Comparison of ENCODE assay signal across 8 cellular contexts in the genomic region with DNA sequence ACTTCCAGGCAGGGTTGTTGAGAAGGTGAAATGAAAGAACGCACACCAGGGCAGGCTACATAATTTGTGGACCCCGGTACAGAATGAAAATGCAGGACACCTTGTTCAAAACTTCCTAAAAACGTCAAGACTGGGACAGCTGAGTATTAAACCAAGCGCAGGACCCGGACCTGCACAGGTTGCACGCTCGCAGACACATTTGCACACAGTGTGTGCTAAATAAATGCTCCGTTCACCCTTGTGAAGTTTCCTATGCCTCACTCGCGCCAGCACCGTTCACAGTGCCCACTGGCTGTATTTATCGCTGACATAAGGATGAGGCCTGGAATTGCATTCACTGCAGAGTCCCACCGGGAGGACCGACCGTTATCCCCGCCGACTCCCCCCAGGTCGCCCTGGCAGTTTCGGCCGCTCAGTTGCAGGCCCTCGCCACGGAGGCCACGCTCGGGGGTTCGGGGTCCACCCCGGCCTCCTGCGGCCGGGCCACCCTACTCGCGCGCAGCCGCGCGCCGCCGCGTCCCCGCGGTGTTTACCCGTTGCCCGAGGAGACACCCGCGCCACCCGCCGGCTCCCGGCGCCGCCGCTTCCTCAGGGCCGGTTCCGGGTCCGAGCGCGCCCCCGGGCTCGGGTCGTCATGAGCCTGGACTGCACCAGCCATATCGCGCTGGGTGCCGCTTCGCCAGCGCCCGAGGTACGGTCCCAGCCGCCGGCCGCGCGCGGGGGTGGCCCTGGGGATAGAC. TPM values are rescaled to one million over a fixed set of nuclear protein-coding genes. Genes with fewer than 3 reads are reported as not detected.
DNase-seq lines count a peak whose midpoint lies in the region; ATAC-seq and TF ChIP-seq lines count a peak whose summit lies in the region.

TSS of gene CCDC170 (plus strand) at position 523 of the 740 bp plus-strand sequence. CDS start at position 635, 112 bp downstream.

- H3K9me3 ChIP-seq in mammary epithelial cell (replicated peaks; ENCODE audit: insufficient read depth, low read length) (no peaks in the 10 kb centered on the region), skeletal muscle satellite cell (replicated peaks; ENCODE audit: low read length) (no peaks in the 10 kb centered on the region)

- CTCF ChIA-PET in mammary epithelial cell (lab: Charles Lee; ENCODE audit: low non-redundant PET): no interaction called here

- H4K20me1 ChIP-seq in mammary epithelial cell (ENCODE audit: insufficient read depth, low read length): no peaks in the 10 kb centered on the region

- no TSS peak for BruUV-seq in mammary epithelial cell (replicated peaks; lab: Mats Ljungman, UMichigan)

- H3K9ac ChIP-seq in mammary epithelial cell (ENCODE audit: insufficient read depth, low read length) (peak within 1 kb of the TSS; percentile 37), skeletal muscle satellite cell (ENCODE audit: low read depth, low read length) (peak within 1 kb of the TSS; percentile 84)

- ATAC-seq in GM21717 (IDR thresholded peaks at IDR 0.05; ENCODE audit: unreplicated experiment): no peak

- 42% methylated on average over 12 of the region's 70 CpGs for WGBS in mammary epithelial cell (ENCODE audit: low coverage, missing lambda C conversion rate)

- intact Hi-C loops in mammary epithelial cell (cut with micrococcal nuclease): no loop called here

- H3K27me3 ChIP-seq in mammary epithelial cell (ENCODE audit: insufficient read depth, low read length): no peaks in the 10 kb centered on the region
- no peaks in the 10 kb centered on the region for H3K27me3 ChIP-seq in skeletal muscle satellite cell (ENCODE audit: control insufficient read depth, insufficient read depth, low read length)

- peaks cover 2 to 8% of the 10 kb centered on the region in 2 donors for H3K4me1 Mint-ChIP-seq in immature natural killer cell

- H3K27ac Mint-ChIP-seq in immature natural killer cell: no peak within 1 kb of the TSS

- H3K27me3 Mint-ChIP-seq in immature natural killer cell (ENCODE audit: low read depth in 3 of 3): peaks cover 5 to 50% (median 15%) of the 10 kb centered on the region in 3 donors

- H2AFZ ChIP-seq in mammary epithelial cell (ENCODE audit: low read depth, low read length): peak within 1 kb of the TSS; percentile 94

- DNase-seq in NCI-H2196 (lab: John Stamatoyannopoulos, UW; ENCODE audit: unreplicated experiment) (peak; percentile 5), NCI-H2196 treated with DMSO at 0.1 percent for 48 hours (lab: John Stamatoyannopoulos, UW; ENCODE audit: unreplicated experiment) (no peak), NCI-H1105 treated with DMSO at 0.1 percent for 48 hours (lab: John Stamatoyannopoulos, UW) (peak; percentile 18), mammary epithelial cell (no peak), immature natural killer cell (peak in 1 of 3 donors; percentile 6), SIG-M5 treated with dmso at 0.1 percent for 504 hours (lab: John Stamatoyannopoulos, UW; ENCODE audit: unreplicated experiment) (no peak)

- H3K36me3 Mint-ChIP-seq in immature natural killer cell: no peaks in the 10 kb centered on the region

- no peak within 1 kb of the TSS for H3K27ac ChIP-seq in mammary epithelial cell (ENCODE audit: insufficient read depth, low read depth, low read length)

- H3K4me1 ChIP-seq in mammary epithelial cell (ENCODE audit: insufficient read depth, low read length): peaks cover 5% of the 10 kb centered on the region
- H3K4me1 ChIP-seq in skeletal muscle satellite cell (ENCODE audit: control insufficient read depth, insufficient read depth, low read length): peaks cover 11% of the 10 kb centered on the region

- H3K4me3 ChIP-seq in mammary epithelial cell (replicated peaks in 1 of 3; ENCODE audit: insufficient read depth in 1 of 3, low read depth in 2 of 3, low read length in 3 of 3) (peak within 1 kb of the TSS; percentile 51 to 62 (median 58)), skeletal muscle satellite cell (ENCODE audit: low read length) (peak within 1 kb of the TSS; percentile 85)

- H3K9me3 Mint-ChIP-seq in immature natural killer cell: no peaks in the 10 kb centered on the region

- dilution Hi-C loops in mammary epithelial cell (cut with HindIII; ENCODE audit: low sequenced_read_pairs): no loop called here

- in situ Hi-C loops in mammary epithelial cell (cut with MboI; ENCODE audit: low sequenced_read_pairs in 2 of 2): no loop called here

- peak within 1 kb of the TSS; percentile 33 to 56 (median 49) for H3K4me3 Mint-ChIP-seq in immature natural killer cell

- no peaks in the 10 kb centered on the region for H3K36me3 ChIP-seq in mammary epithelial cell (ENCODE audit: insufficient read depth, low read length)
- H3K36me3 ChIP-seq in skeletal muscle satellite cell (ENCODE audit: insufficient read depth, low read length): no peaks in the 10 kb centered on the region

- H3K79me2 ChIP-seq in mammary epithelial cell (ENCODE audit: insufficient read depth, low read length): no peaks in the 10 kb centered on the region

- no peak for TF ChIP-seq CTCF in mammary epithelial cell (conservative IDR thresholded peaks at IDR 0.05 in 1 of 2, IDR thresholded peaks at IDR 0.05 in 1 of 2; ENCODE audit: extremely low read depth in 1 of 2, insufficient read depth in 1 of 2, low read depth in 1 of 2, low read length in 2 of 2)

- peak within 1 kb of the TSS; percentile 98 for H3K4me2 ChIP-seq in mammary epithelial cell (ENCODE audit: insufficient read depth, low read depth, low read length)
- peak within 1 kb of the TSS; percentile 90 for H3K4me2 ChIP-seq in skeletal muscle satellite cell (ENCODE audit: low read length)

RNA-seq across cellular contexts. Expression of gene CCDC170, which starts in this region (rescaled TPM):
- not detected for total RNA-seq in mammary epithelial cell
- polyA plus RNA-seq in mammary epithelial cell: 0.05 TPM
- not detected for polyA minus RNA-seq in mammary epithelial cell
- polyA plus RNA-seq in immature natural killer cell: under 1 TPM in 1 of 3 donors, not detected in 2; 0.78 TPM
- 0.44 and 1.3 TPM in 2 replicates for total RNA-seq in skeletal muscle satellite cell (2012; rRNA removed)

Comparison
In these comparisons a context has a peak if more than half of its experiments do, and no peak if none do; other contexts are left out.
1. DNase-seq: peak in NCI-H2196 (single experiment) and NCI-H1105 treated with DMSO at 0.1 percent for 48 hours (single experiment); none in NCI-H2196 treated with DMSO at 0.1 percent for 48 hours (single experiment), mammary epithelial cell (single experiment) and SIG-M5 treated with dmso at 0.1 percent for 504 hours (single experiment).